10 cellular contexts compared by ENCODE assay signal in the genomic region with DNA sequence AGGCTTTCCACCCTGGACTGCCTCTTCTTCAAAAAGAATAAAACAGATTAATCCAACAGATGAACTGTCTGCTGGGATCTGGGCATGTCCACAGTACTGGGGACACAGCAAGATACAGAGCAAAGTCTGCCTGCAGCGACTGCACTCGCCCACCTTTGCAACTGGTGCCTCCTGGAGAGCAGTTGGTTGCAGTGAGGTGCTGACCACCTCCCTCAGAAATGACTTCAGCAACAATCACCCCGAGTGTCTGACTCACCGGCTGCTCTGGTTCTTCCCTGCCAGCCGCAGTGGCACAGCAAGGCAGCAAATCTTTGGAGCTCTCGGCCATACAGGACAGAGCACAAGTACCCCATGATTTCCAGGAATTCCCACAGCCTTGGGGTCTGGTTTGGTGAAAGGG.
A peak's percentile ranks its signal among the peaks of the same experiment; 100 is the strongest.
DNase-seq lines count a peak whose midpoint lies in the region; ATAC-seq, FAIRE-seq and TF ChIP-seq lines count a peak whose summit lies in the region.
"Had no signal": no experiment of that assay in that cellular context is flagged by ENCODE, and none has a peak within 500 bp of the region (broad histone marks: within the 10 kb centered on the region; RNA-seq: fewer than 3 reads in every experiment).

No MANE protein-coding gene starts in this region.

- H3K9ac ChIP-seq in NT2/D1 (ENCODE audit: insufficient read length, low read depth) (peak overlapping the region; percentile 68), endodermal cell (ENCODE audit: extremely low read depth, low read length, poor library complexity, severe bottlenecking) (no peak overlapping the region)

- intact Hi-C loops in gastrocnemius medialis (cut with DNase I; ENCODE audit: low total_unique reads) = loop anchor here (5.0 to 10.0 kb wide), 2 partner anchors 67 to 579 kb away; partner anchors contain the start of gene BCL2L11
- intact Hi-C loops in sciatic nerve (cut with DNase I) = no loop called here

- no peaks in the 10 kb centered on the region for H3K36me3 ChIP-seq in NT2/D1 (ENCODE audit: insufficient read depth, insufficient read length, low read length)
- H3K36me3 ChIP-seq in endodermal cell (ENCODE audit: control insufficient read depth, insufficient read depth, low read length) = no peaks in the 10 kb centered on the region
- no peaks in the 10 kb centered on the region for H3K36me3 ChIP-seq in gastrocnemius medialis

- H3K27me3 Mint-ChIP-seq in endodermal cell (ENCODE audit: insufficient read depth) = no peaks in the 10 kb centered on the region

- no peak overlapping the region for H3K4me3 Mint-ChIP-seq in endodermal cell

- peaks cover 14% of the 10 kb centered on the region for H3K4me1 Mint-ChIP-seq in endodermal cell

- peak; percentile 43 for DNase-seq in NK-92 treated with Interleukin-12 subunit alpha and Interleukin-12 subunit beta, amount 100 ng/mL, for 24 hours (lab: John Stamatoyannopoulos, UW)
- DNase-seq in NK-92 (lab: John Stamatoyannopoulos, UW; ENCODE audit: unreplicated experiment) = no peak
- no peak for DNase-seq in NT2/D1 (ENCODE audit: low read depth, low spot score)
- peak; percentile 62 for DNase-seq in endodermal cell
- DNase-seq in gastrocnemius medialis = peak in 1 of 2 donors; percentile 23
- no peak for DNase-seq in sciatic nerve (ENCODE audit: low spot score)
- no peak for DNase-seq in GM12892 (ENCODE audit: insufficient read length)
- DNase-seq: 8988T had no signal

- H3K9me3 ChIP-seq in NT2/D1 (ENCODE audit: insufficient read depth, low read length) (0 out of 2 replicates have a peak, but pooled peaks cover 5% of the 10 kb centered on the region), endodermal cell (ENCODE audit: control insufficient read depth, low read length) (no peaks in the 10 kb centered on the region), gastrocnemius medialis (no peaks in the 10 kb centered on the region)

- TF ChIP-seq POLR2A in gastrocnemius medialis (IDR thresholded peaks at IDR 0.05) (no peak), GM12892 (IDR thresholded peaks at IDR 0.05; ENCODE audit: low read depth, low read length) (no peak)

- FAIRE-seq in GM12892 (lab: Jason Lieb, UNC) = no peak

- ATAC-seq in gastrocnemius medialis (no peak), sciatic nerve (no peak), HG02588 (IDR thresholded peaks at IDR 0.05; ENCODE audit: unreplicated experiment) (no peak)

- H3K27me3 ChIP-seq in NT2/D1 (ENCODE audit: insufficient read depth, insufficient read length) (peaks cover 28% of the 10 kb centered on the region), endodermal cell (ENCODE audit: control insufficient read depth, insufficient read depth, low read length, poor library complexity, severe bottlenecking) (no peaks in the 10 kb centered on the region), gastrocnemius medialis (no peaks in the 10 kb centered on the region)

- no peak overlapping the region for H3K4me3 ChIP-seq in NT2/D1 (ENCODE audit: insufficient read length, low read depth)
- H3K4me3 ChIP-seq in endodermal cell (ENCODE audit: low read length) = no peak overlapping the region
- no peak overlapping the region for H3K4me3 ChIP-seq in gastrocnemius medialis

- TF ChIP-seq CTCF in endodermal cell (conservative IDR thresholded peaks at IDR 0.05) (no peak), gastrocnemius medialis (IDR thresholded peaks at IDR 0.05 in 4 of 5, conservative IDR thresholded peaks at IDR 0.05 in 1 of 5) (no peak)

- no peak overlapping the region for H3K27ac Mint-ChIP-seq in endodermal cell

- no peaks in the 10 kb centered on the region for H3K36me3 Mint-ChIP-seq in endodermal cell (ENCODE audit: low read depth)

- 76 to 88% methylated on average over 4 to 6 of the region's 6 CpGs for WGBS in endodermal cell (ENCODE audit: insufficient coverage in 1 of 2, insufficient read length in 1 of 2), 2 experiments

- in situ Hi-C loops in gastrocnemius medialis (cut with MboI; ENCODE audit: low sequenced_read_pairs in 4 of 4) = loop anchor here (10.0 to 25.0 kb wide), 5 partner anchors 79 to 917 kb away; partner anchors contain the start of gene BCL2L11 (in 2 of the 4)

- H3K27ac ChIP-seq in endodermal cell (ENCODE audit: low read depth, low read length) (no peak overlapping the region), gastrocnemius medialis (peak overlapping the region; percentile 82 to 88 (median 87))
- H3K27ac ChIP-seq: HL-60 had no signal

- H3K9me3 Mint-ChIP-seq in endodermal cell = no peaks in the 10 kb centered on the region

- H3K4me1 ChIP-seq in NT2/D1 (ENCODE audit: insufficient read depth, insufficient read length) (peaks cover 31% of the 10 kb centered on the region), endodermal cell (ENCODE audit: control insufficient read depth, insufficient read depth, low read length) (peaks cover 3% of the 10 kb centered on the region), gastrocnemius medialis (peaks cover 45 to 50% of the 10 kb centered on the region in 2 donors)

Comparison
In these comparisons a context has a peak if more than half of its experiments do, and no peak if none do; other contexts are left out.
1. DNase-seq: peak in NK-92 treated with Interleukin-12 subunit alpha and Interleukin-12 subunit beta, amount 100 ng/mL, for 24 hours (single experiment) and endodermal cell (single experiment); none in NK-92 (single experiment), NT2/D1 (single experiment), sciatic nerve (single experiment) and GM12892 (single experiment).